Comparison of ENCODE assay signal across 23 cellular contexts in genomic region chr1:46546210-46546609, GRCh38. TPM values are rescaled to one million over a fixed set of nuclear protein-coding genes. Genes with fewer than 3 reads are reported as not detected.
DNase-seq lines count a peak whose midpoint lies in the region; ATAC-seq, FAIRE-seq and TF ChIP-seq lines count a peak whose summit lies in the region.
"Had no signal": no experiment of that assay in that cellular context is flagged by ENCODE, and none has a peak within 500 bp of the region (broad histone marks: within the 10 kb centered on the region; RNA-seq: fewer than 3 reads in every experiment).

No MANE protein-coding gene starts in this region.

- H3K36me3 Mint-ChIP-seq in T-helper 17 cell (ENCODE audit: low read depth): peaks cover 10% of the 10 kb centered on the region
- H3K36me3 Mint-ChIP-seq in central memory CD8-positive, alpha-beta T cell (ENCODE audit: insufficient read depth): peaks cover 7% of the 10 kb centered on the region
- H3K36me3 Mint-ChIP-seq: CD4-positive, alpha-beta memory T cell had no signal

- H3K27ac ChIP-seq in kidney (ENCODE audit: low read depth in 2 of 2, low read length in 2 of 2) (peak overlapping the region in 1 of 2 donors; percentile 3), osteoblast (ENCODE audit: low read depth, low read length) (no peak overlapping the region)

- no peak overlapping the region for H3K4me2 ChIP-seq in osteoblast (ENCODE audit: insufficient read depth, low read length)
- H3K4me2 ChIP-seq: GM23338 had no signal

- peak overlapping the region; percentile 66 for H3K27ac Mint-ChIP-seq in T-helper 17 cell
- H3K27ac Mint-ChIP-seq in central memory CD8-positive, alpha-beta T cell (ENCODE audit: low read depth): peak overlapping the region; percentile 94
- H3K27ac Mint-ChIP-seq: GM23338 had no signal

- H3K36me3 ChIP-seq in kidney (ENCODE audit: control insufficient read depth in 1 of 2, insufficient read depth in 2 of 2, low read length in 2 of 2) (no peaks in the 10 kb centered on the region), osteoblast (ENCODE audit: insufficient read depth, low read length) (no peaks in the 10 kb centered on the region)

- no peak overlapping the region for H3K9ac ChIP-seq in kidney (ENCODE audit: low read length in 2 of 2)

- H2AFZ ChIP-seq in osteoblast (ENCODE audit: low read length): no peak overlapping the region
- H2AFZ ChIP-seq: GM23338 had no signal

- no peak for TF ChIP-seq CTCF in kidney (IDR thresholded peaks at IDR 0.05; ENCODE audit: borderline replicate concordance, extremely low read depth, insufficient read depth)
- TF ChIP-seq CTCF in osteoblast (IDR thresholded peaks at IDR 0.05; ENCODE audit: extremely low read depth, low read depth, low read length): no peak

- ATAC-seq in T-helper 17 cell: no peak
- ATAC-seq in central memory CD8-positive, alpha-beta T cell (replicated peaks; ENCODE audit: extremely low read depth, poor library complexity, severe bottlenecking): no peak
- ATAC-seq: GM23338, HCT116 had no signal

- no peaks in the 10 kb centered on the region for H4K20me1 ChIP-seq in osteoblast (ENCODE audit: insufficient read depth, low read length)

- H3K27me3 Mint-ChIP-seq in T-helper 17 cell: peaks cover 62% of the 10 kb centered on the region
- H3K27me3 Mint-ChIP-seq in central memory CD8-positive, alpha-beta T cell: peaks cover 50% of the 10 kb centered on the region

- H3K27me3 ChIP-seq in osteoblast (ENCODE audit: insufficient read depth, low read length): peaks cover 52% of the 10 kb centered on the region

- peaks cover 25% of the 10 kb centered on the region for H3K4me1 Mint-ChIP-seq in T-helper 17 cell
- H3K4me1 Mint-ChIP-seq in central memory CD8-positive, alpha-beta T cell: peaks cover 12% of the 10 kb centered on the region

- intact Hi-C loops in kidney (cut with DNase I): no loop called here

- no peak overlapping the region for H3K4me3 Mint-ChIP-seq in T-helper 17 cell
- no peak overlapping the region for H3K4me3 Mint-ChIP-seq in central memory CD8-positive, alpha-beta T cell
- H3K4me3 Mint-ChIP-seq: GM23338, H9 had no signal

- no peaks in the 10 kb centered on the region for H3K79me2 ChIP-seq in osteoblast (ENCODE audit: insufficient read depth, low read length)

- H3K9me3 ChIP-seq in T-helper 17 cell (ENCODE audit: control insufficient read depth, low read length, poor library complexity, severe bottlenecking): no peaks in the 10 kb centered on the region
- H3K9me3 ChIP-seq in kidney (ENCODE audit: control insufficient read depth in 1 of 2, low read length in 2 of 2): no peaks in the 10 kb centered on the region
- no peaks in the 10 kb centered on the region for H3K9me3 ChIP-seq in osteoblast (ENCODE audit: low read depth, low read length)

- H3K4me3 ChIP-seq in kidney (ENCODE audit: low read length in 2 of 2) (no peak overlapping the region), osteoblast (ENCODE audit: insufficient read depth, low read length) (no peak overlapping the region)
- H3K4me3 ChIP-seq: GM23338 had no signal

- no peaks in the 10 kb centered on the region for H3K4me1 ChIP-seq in kidney (ENCODE audit: control insufficient read depth in 1 of 2, insufficient read depth in 1 of 2, low read depth in 1 of 2, low read length in 2 of 2)
- H3K4me1 ChIP-seq in osteoblast (ENCODE audit: insufficient read depth, low read length): peaks cover 2% of the 10 kb centered on the region

- FAIRE-seq in kidney (lab: Jason Lieb, UNC): no peak
- FAIRE-seq: GM12892, GM19239 had no signal

- no peaks in the 10 kb centered on the region for H3K9me3 Mint-ChIP-seq in central memory CD8-positive, alpha-beta T cell
- H3K9me3 Mint-ChIP-seq: CD4-positive, alpha-beta memory T cell; GM23338; H9 had no signal

- DNase-seq in T-helper 17 cell (no peak), kidney (peak; percentile 29), osteoblast (ENCODE audit: insufficient read length, low spot score, missing footprints) (no peak), NCI-H345 (lab: John Stamatoyannopoulos, UW) (no peak)
- DNase-seq in central memory CD8-positive, alpha-beta T cell (ENCODE audit: low spot score in 2 of 2): no peak
- DNase-seq in stimulated activated CD4-positive, alpha-beta T cell treated with anti-CD3 and anti-CD28 coated beads, Interleukin-2, amount 100 ng/mL, for 24 hours: no peak
- DNase-seq: C1 segment of cervical spinal cord; Calu3; CD4-positive, alpha-beta memory T cell; COR-L47; DMS53; DMS79 treated with DMSO at 0.1 percent for 48 hours; H9 had no signal

RNA-seq across cellular contexts. Expression of gene KNCN, which starts 5.2 kb away (rescaled TPM):
- total RNA-seq in T-helper 17 cell (not detected), kidney (not detected), osteoblast (not detected in 2 replicates)
- not detected for polyA plus RNA-seq in kidney (ENCODE audit: insufficient read depth, low read depth, low replicate concordance)
- total RNA-seq: A172; A673; Calu3; CD4-positive, alpha-beta memory T cell; Daoy; G401; GM23338; H4; H9 had no signal
- polyA plus RNA-seq: BJ; CD4-positive, alpha-beta memory T cell; GM23338 had no signal

RNA-seq across cellular contexts. Expression of gene DMBX1, which starts 56.6 kb away (rescaled TPM):
- not detected for total RNA-seq in T-helper 17 cell
- not detected for total RNA-seq in kidney
- polyA plus RNA-seq in kidney (ENCODE audit: insufficient read depth, low read depth, low replicate concordance): not detected
- not detected in 2 replicates for total RNA-seq in osteoblast
- total RNA-seq: CD4-positive, alpha-beta memory T cell; GM23338 had no signal
- polyA plus RNA-seq: BJ; CD4-positive, alpha-beta memory T cell had no signal

RNA-seq across cellular contexts. Expression of gene MKNK1, which starts 57.9 kb away (rescaled TPM):
- total RNA-seq in T-helper 17 cell (10 to 100 TPM; 48.5 to 73.2 TPM), kidney (49.7 TPM), osteoblast (25.9 and 31.8 TPM in 2 replicates)
- 17.5 TPM for polyA plus RNA-seq in kidney (ENCODE audit: insufficient read depth, low read depth, low replicate concordance)
